In genomic region chr14:95021588-95021987, GRCh38 we compare ENCODE assay signal across 22 cellular contexts.
"Had no signal": no experiment of that assay in that cellular context is flagged by ENCODE, and none has a peak within 500 bp of the region (broad histone marks: within the 10 kb centered on the region; RNA-seq: fewer than 3 reads in every experiment).

No MANE protein-coding gene starts in this region.

- H3K4me3 ChIP-seq: colonic mucosa, dorsolateral prefrontal cortex, heart right ventricle, left lung, lung, sigmoid colon, smooth muscle cell, testis had no signal

- H3K27ac ChIP-seq: colonic mucosa, dorsolateral prefrontal cortex, heart right ventricle, left lung, sigmoid colon, testis had no signal

- H3K9me3 ChIP-seq: colonic mucosa, left lung, sigmoid colon, testis had no signal

- DNase-seq: activated CD4-positive, alpha-beta memory T cell treated with anti-CD3 and anti-CD28 coated beads, Interleukin-2, amount 10 ng/mL, durations not matched to agents 7 days and 5 days; activated CD4-positive, alpha-beta T cell treated with anti-CD3 and anti-CD28 coated beads for 48 hours; activated CD4-positive, CD25-positive, alpha-beta regulatory T cell; activated effector memory CD4-positive, alpha-beta T cell treated with Interleukin-2 at 50 U/mL for 16 hours; activated naive CD4-positive, alpha-beta T cell treated with anti-CD3 and anti-CD28 coated beads for 36 hours; activated naive CD8-positive, alpha-beta T cell treated with anti-CD3 and anti-CD28 coated beads, Interleukin-2, amount 10 ng/mL, durations not matched to agents 7 days and 5 days; activated T-cell treated with anti-CD3 and anti-CD28 coated beads, Interleukin-2, amount 50 U/mL, for 72 hours; amniotic stem cell; colonic mucosa; dorsolateral prefrontal cortex; heart right ventricle; immature natural killer cell; left lung; sigmoid colon; stimulated activated CD4-positive, alpha-beta T cell treated with anti-CD3 and anti-CD28 coated beads, Interleukin-2, amount 100 ng/mL, for 48 hours; stimulated activated naive CD4-positive, alpha-beta T cell; T1000; testis; trophoblast cell had no signal

- H3K4me1 ChIP-seq: colonic mucosa, left lung, testis had no signal

- H3K27me3 ChIP-seq: colonic mucosa, dorsolateral prefrontal cortex, heart right ventricle, left lung, sigmoid colon, testis had no signal

- H3K4me2 ChIP-seq: smooth muscle cell had no signal

- H3K36me3 ChIP-seq: colonic mucosa, heart right ventricle, left lung, sigmoid colon had no signal

- FAIRE-seq: bronchial epithelial cell had no signal
